Comparison of ENCODE assay signal across 14 cellular contexts in genomic region chr16:80717611-80718010, GRCh38.
DNase-seq lines count a peak whose midpoint lies in the region; ATAC-seq, FAIRE-seq and TF ChIP-seq lines count a peak whose summit lies in the region.
"Had no signal": no experiment of that assay in that cellular context is flagged by ENCODE, and none has a peak within 500 bp of the region (broad histone marks: within the 10 kb centered on the region; RNA-seq: fewer than 3 reads in every experiment).

No MANE protein-coding gene starts in this region.

- H3K9me3 ChIP-seq in liver (ENCODE audit: control insufficient read depth in 4 of 4, low read length in 3 of 4) = peaks cover under 1 to 3% (median 2%) of the 10 kb centered on the region in 4 donors
- no peaks in the 10 kb centered on the region; the same call in 1 of the 2 replicates for H3K9me3 ChIP-seq in HepG2 (ENCODE audit: low read length)
- H3K9me3 ChIP-seq in body of pancreas = no peaks in the 10 kb centered on the region
- no peaks in the 10 kb centered on the region for H3K9me3 ChIP-seq in pancreas
- H3K9me3 ChIP-seq in esophagus muscularis mucosa = peaks cover 0 to 15% (median 1%) of the 10 kb centered on the region in 4 donors

- no peak overlapping the region for H3K27ac ChIP-seq in liver (ENCODE audit: low read depth in 1 of 2, low read length in 2 of 2)
- H3K27ac ChIP-seq in HepG2 (ENCODE audit: extremely low read length, insufficient read depth, low read length) = no peak overlapping the region
- peak overlapping the region in 1 of 4 donors; percentile 77 for H3K27ac ChIP-seq in body of pancreas
- no peak overlapping the region for H3K27ac ChIP-seq in pancreas
- H3K27ac ChIP-seq in esophagus muscularis mucosa (replicated peaks in 1 of 4) = no peak overlapping the region
- H3K27ac ChIP-seq: GM23248 had no signal

- in situ Hi-C loops in HepG2 (cut with HindIII; ENCODE audit: extremely low pct_ligation_motif_present, low pct_unique_long_range_greater_than_20kb) = no loop called here

- no peaks in the 10 kb centered on the region for H3K79me2 ChIP-seq in HepG2 (ENCODE audit: insufficient read depth, low read length)

- no peaks in the 10 kb centered on the region for H3K36me3 ChIP-seq in liver (ENCODE audit: control insufficient read depth in 4 of 4, insufficient read depth in 3 of 4, low read depth in 1 of 4, low read length in 3 of 4)
- no peaks in the 10 kb centered on the region for H3K36me3 ChIP-seq in HepG2 (replicated peaks in 1 of 2; ENCODE audit: control insufficient read depth in 1 of 2, insufficient read depth in 2 of 2, low read length in 2 of 2)
- H3K36me3 ChIP-seq in body of pancreas (replicated peaks in 1 of 2; ENCODE audit: insufficient read depth in 1 of 2, low read depth in 2 of 2) = no peaks in the 10 kb centered on the region
- H3K36me3 ChIP-seq in pancreas = no peaks in the 10 kb centered on the region
- no peaks in the 10 kb centered on the region for H3K36me3 ChIP-seq in esophagus muscularis mucosa

- no peak overlapping the region for H3K4me2 ChIP-seq in HepG2 (ENCODE audit: low read depth, low read length)

- FAIRE-seq in HepG2 (lab: Jason Lieb, UNC) (no peak), pancreas (lab: Jason Lieb, UNC) (no peak)
- FAIRE-seq: H54, K562 had no signal

- POLR2A ChIA-PET in HepG2 (lab: Yijun Ruan, JAX) = no interaction called here

- DNase-seq in HepG2 (ENCODE audit: low spot score) (no peak), body of pancreas (peak in 3 of 4 donors; percentile 27 to 69 (median 31)), pancreas (peak in 2 of 6 donors; percentile 16 to 18), esophagus muscularis mucosa (ENCODE audit: extremely low spot score) (no peak), globus pallidus (ENCODE audit: low spot score) (no peak)
- DNase-seq in activated effector memory CD4-positive, alpha-beta T cell treated with Interleukin-2 at 50 U/mL for 16 hours = no peak
- DNase-seq: ACHN; C1 segment of cervical spinal cord; CD4-positive, alpha-beta memory T cell; GM23248 had no signal

- no peak for TF ChIP-seq CTCF in liver (IDR thresholded peaks at IDR 0.05; ENCODE audit: low read depth, low read length, missing input control)
- TF ChIP-seq CTCF in HepG2 (CRISPR knock-in tag; IDR thresholded peaks at IDR 0.05) = no peak
- no peak for TF ChIP-seq CTCF in body of pancreas (IDR thresholded peaks at IDR 0.05)
- TF ChIP-seq CTCF in pancreas (IDR thresholded peaks at IDR 0.05) = no peak
- no peak for TF ChIP-seq CTCF in esophagus muscularis mucosa (IDR thresholded peaks at IDR 0.05)

- TF ChIP-seq POLR2A in HepG2 (IDR thresholded peaks at IDR 0.05; ENCODE audit: insufficient read depth in 1 of 2, low read depth in 2 of 2, low read length in 2 of 2) (no peak), body of pancreas (IDR thresholded peaks at IDR 0.05) (no peak), esophagus muscularis mucosa (IDR thresholded peaks at IDR 0.05; ENCODE audit: low read depth) (no peak)

- no TSS peak for BruUV-seq in HepG2 (replicated peaks; lab: Mats Ljungman, UMichigan)

- H3K4me1 ChIP-seq in liver (ENCODE audit: control insufficient read depth in 4 of 4, insufficient read depth in 4 of 4, low read length in 3 of 4) (peaks cover 5 to 13% (median 12%) of the 10 kb centered on the region in 4 donors), HepG2 (ENCODE audit: insufficient read depth, low read length) (no peaks in the 10 kb centered on the region), body of pancreas (peaks cover 20% of the 10 kb centered on the region), pancreas (peaks cover 0 to 19% (median 6%) of the 10 kb centered on the region in 3 donors), esophagus muscularis mucosa (no peaks in the 10 kb centered on the region)

- H4K20me1 ChIP-seq in HepG2 (ENCODE audit: insufficient read depth, low read length) = no peaks in the 10 kb centered on the region

- H3K4me3 ChIP-seq in liver (ENCODE audit: low read depth in 1 of 3, low read length in 3 of 3) (no peak overlapping the region), HepG2 (replicated peaks in 1 of 3; ENCODE audit: insufficient read depth in 1 of 3, low read depth in 2 of 3, low read length in 3 of 3) (no peak overlapping the region), body of pancreas (no peak overlapping the region), pancreas (no peak overlapping the region), esophagus muscularis mucosa (no peak overlapping the region)
- H3K4me3 ChIP-seq: GM23248, K562 had no signal

- intact Hi-C loops in HepG2 (cut with micrococcal nuclease; ENCODE audit: unreplicated experiment) = no loop called here
- intact Hi-C loops in body of pancreas (cut with DNase I) = no loop called here
- intact Hi-C loops in pancreas (cut with DNase I) = no loop called here
- intact Hi-C loops in esophagus muscularis mucosa (cut with DNase I) = no loop called here

- TF ChIP-seq RAD21 in liver (IDR thresholded peaks at IDR 0.05) = no peak
- TF ChIP-seq RAD21 in HepG2 (CRISPR knock-in tag; IDR thresholded peaks at IDR 0.05) = no peak

- ATAC-seq in HepG2 (no peak), body of pancreas (peak; percentile 31), pancreas (peak; percentile 32 to 71 (median 62))
- ATAC-seq: HCT116, K562 had no signal

- WGBS in liver = 66% methylated on average over 3 of the region's 3 CpGs
- WGBS in HepG2 (ENCODE audit: low lambda C conversion rate) = 21% methylated on average over 3 of the region's 3 CpGs
- WGBS in body of pancreas, 2 donors = 32 to 79% methylated on average over 3 of the region's 3 CpGs
- 53 to 63% methylated on average over 3 of the region's 3 CpGs for WGBS in pancreas, 2 donors
- WGBS in esophagus muscularis mucosa = 79% methylated on average over 3 of the region's 3 CpGs

- H3K9ac ChIP-seq in liver (ENCODE audit: low read depth in 1 of 2, low read length in 2 of 2) (no peak overlapping the region), HepG2 (ENCODE audit: insufficient read depth, low read depth, low read length) (no peak overlapping the region)
- H3K9ac ChIP-seq: GM23248 had no signal

- no peak overlapping the region for H2AFZ ChIP-seq in HepG2 (ENCODE audit: low read length)
- H2AFZ ChIP-seq: GM23248 had no signal

- CTCF ChIA-PET in HepG2 (lab: Yijun Ruan, JAX; ENCODE audit: low intra/inter-chr PET ratio, low total read pairs) = no interaction called here

- H3K27me3 ChIP-seq in liver (ENCODE audit: control insufficient read depth in 4 of 4, insufficient read depth in 4 of 4, low read length in 3 of 4) (no peaks in the 10 kb centered on the region), HepG2 (ENCODE audit: control insufficient read depth in 1 of 2, insufficient read depth in 2 of 2, low read length in 2 of 2) (no peaks in the 10 kb centered on the region), body of pancreas (no peaks in the 10 kb centered on the region), pancreas (no peaks in the 10 kb centered on the region), esophagus muscularis mucosa (no peaks in the 10 kb centered on the region)

- TF ChIP-seq EP300 in HepG2 (IDR thresholded peaks at IDR 0.05; ENCODE audit: low read depth in 2 of 2, low read length in 2 of 2) (no peak), HepG2 (CRISPR knock-in tag; IDR thresholded peaks at IDR 0.05; ENCODE audit: borderline replicate concordance) (no peak), esophagus muscularis mucosa (IDR thresholded peaks at IDR 0.05) (no peak)

TF ChIP-seq in liver, 16 proteins besides CTCF, POLR2A, EP300 and RAD21 (continues in another document):
- no peak for TF ChIP-seq REST (IDR thresholded peaks at IDR 0.05)

TF ChIP-seq in HepG2, 621 proteins besides CTCF, POLR2A, EP300 and RAD21:
- TF ChIP-seq ZNF224 (CRISPR knock-in tag; IDR thresholded peaks at IDR 0.05) = no peak
TF ChIP-seq in HepG2: peak in this region for 0.

Comparison
In these comparisons a context has a peak if more than half of its experiments do, and no peak if none do; other contexts are left out.
1. DNase-seq: peak in body of pancreas (3 of 4); none in HepG2 (single experiment), activated effector memory CD4-positive, alpha-beta T cell treated with Interleukin-2 at 50 U/mL for 16 hours (single experiment), esophagus muscularis mucosa (single experiment) and globus pallidus (single experiment).